ENCODE assay signal across 16 cellular contexts in the genomic region with DNA sequence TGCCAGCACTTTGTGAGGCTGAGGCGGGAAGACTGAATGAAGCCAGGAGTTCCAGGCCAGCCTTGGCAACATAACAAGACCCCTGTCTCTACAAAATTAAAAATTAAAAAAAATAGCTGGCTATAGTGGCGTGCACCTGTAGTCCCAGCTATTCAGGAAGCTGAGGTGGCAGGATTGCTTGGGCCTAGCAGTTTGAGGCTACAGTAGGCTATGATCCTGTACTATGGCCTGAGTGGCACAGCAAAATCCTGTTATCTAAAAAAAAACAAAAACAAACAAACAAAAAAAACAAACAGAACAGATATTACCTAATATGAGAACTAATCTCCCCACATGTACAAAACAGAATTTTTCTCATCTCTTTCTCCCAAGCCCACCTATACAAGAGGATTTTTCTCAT. TPM values are rescaled to one million over a fixed set of nuclear protein-coding genes. Genes with fewer than 3 reads are reported as not detected.
DNase-seq lines count a peak whose midpoint lies in the region; ATAC-seq and TF ChIP-seq lines count a peak whose summit lies in the region.
"Had no signal": no experiment of that assay in that cellular context is flagged by ENCODE, and none has a peak within 500 bp of the region (broad histone marks: within the 10 kb centered on the region; RNA-seq: fewer than 3 reads in every experiment).

No MANE protein-coding gene starts in this region.

- peak overlapping the region; percentile 14 for H3K27ac Mint-ChIP-seq in activated T-cell treated with anti-CD3 and anti-CD28 coated beads, Interleukin-2, amount 50 U/mL, for 24 hours
- H3K27ac Mint-ChIP-seq in CD4-positive, alpha-beta memory T cell: peak overlapping the region; percentile 80 to 94 (median 89)
- H3K27ac Mint-ChIP-seq in activated T-helper 17 cell treated with anti-CD3 and anti-CD28 coated beads, Interleukin-2, amount 50 U/mL, for 72 hours: peak overlapping the region; percentile 34
- H3K27ac Mint-ChIP-seq: HFFc6 had no signal

- peaks cover 2% of the 10 kb centered on the region for H3K79me2 ChIP-seq in parathyroid adenoma

- no peak overlapping the region for H3K4me3 ChIP-seq in CD4-positive, alpha-beta memory T cell (ENCODE audit: low read length in 2 of 2)
- H3K4me3 ChIP-seq in parathyroid adenoma (ENCODE audit: low read depth, low read length) (no peak overlapping the region), upper lobe of right lung (no peak overlapping the region)
- H3K4me3 ChIP-seq: PC-9, SJSA1 had no signal

- DNase-seq in activated T-cell treated with anti-CD3 and anti-CD28 coated beads, Interleukin-2, amount 50 U/mL, for 24 hours: no peak
- no peak for DNase-seq in activated T-cell treated with anti-CD3 and anti-CD28 coated beads for 4 hours
- no peak for DNase-seq in CD4-positive, alpha-beta memory T cell
- no peak for DNase-seq in NCI-H446 (lab: John Stamatoyannopoulos, UW)
- no peak for DNase-seq in upper lobe of right lung
- DNase-seq: C1 segment of cervical spinal cord, HFFc6, NCI-H1436, NCI-H2029 treated with DMSO at 0.1 percent for 48 hours, NCI-H2171 treated with DMSO at 0.1 percent for 48 hours, NCI-H774, PC-9 had no signal

- intact Hi-C loops in CD4-positive, alpha-beta memory T cell (cut with micrococcal nuclease): no loop called here
- intact Hi-C loops in upper lobe of right lung (cut with DNase I): no loop called here

- H3K27me3 Mint-ChIP-seq in activated T-cell treated with anti-CD3 and anti-CD28 coated beads, Interleukin-2, amount 50 U/mL, for 24 hours: no peaks in the 10 kb centered on the region
- H3K27me3 Mint-ChIP-seq in CD4-positive, alpha-beta memory T cell: no peaks in the 10 kb centered on the region
- no peaks in the 10 kb centered on the region for H3K27me3 Mint-ChIP-seq in activated T-helper 17 cell treated with anti-CD3 and anti-CD28 coated beads, Interleukin-2, amount 50 U/mL, for 72 hours

- TF ChIP-seq CTCF in parathyroid adenoma (IDR thresholded peaks at IDR 0.05) (no peak), upper lobe of right lung (IDR thresholded peaks at IDR 0.05) (no peak)

- H3K9me3 ChIP-seq in CD4-positive, alpha-beta memory T cell (ENCODE audit: control insufficient read depth in 1 of 2, low read length in 2 of 2): no peaks in the 10 kb centered on the region
- H3K9me3 ChIP-seq in parathyroid adenoma (ENCODE audit: control insufficient read depth, low read length) (no peaks in the 10 kb centered on the region), upper lobe of right lung (no peaks in the 10 kb centered on the region)
- H3K9me3 ChIP-seq: SJSA1 had no signal

- no peak for ATAC-seq in activated T-helper 17 cell treated with anti-CD3 and anti-CD28 coated beads, Interleukin-2, amount 50 U/mL, for 72 hours (replicated peaks)
- ATAC-seq in HG03565 (IDR thresholded peaks at IDR 0.05; ENCODE audit: unreplicated experiment) (no peak), upper lobe of right lung (no peak)

- H3K36me3 ChIP-seq in CD4-positive, alpha-beta memory T cell (ENCODE audit: insufficient read depth, low read length): no peaks in the 10 kb centered on the region
- H3K36me3 ChIP-seq in parathyroid adenoma (ENCODE audit: control insufficient read depth, insufficient read depth, low read length): no peaks in the 10 kb centered on the region
- no peaks in the 10 kb centered on the region for H3K36me3 ChIP-seq in upper lobe of right lung
- H3K36me3 ChIP-seq: SJSA1 had no signal

- no peaks in the 10 kb centered on the region for H3K9me3 Mint-ChIP-seq in activated T-cell treated with anti-CD3 and anti-CD28 coated beads, Interleukin-2, amount 50 U/mL, for 24 hours
- H3K9me3 Mint-ChIP-seq in CD4-positive, alpha-beta memory T cell: no peaks in the 10 kb centered on the region
- H3K9me3 Mint-ChIP-seq in activated T-helper 17 cell treated with anti-CD3 and anti-CD28 coated beads, Interleukin-2, amount 50 U/mL, for 72 hours: no peaks in the 10 kb centered on the region
- H3K9me3 Mint-ChIP-seq: HFFc6 had no signal

- H2AFZ ChIP-seq in parathyroid adenoma: no peak overlapping the region
- H2AFZ ChIP-seq: PC-9 had no signal

- peaks cover 91% of the 10 kb centered on the region for H3K4me1 ChIP-seq in CD4-positive, alpha-beta memory T cell (ENCODE audit: insufficient read depth, low read length)
- H3K4me1 ChIP-seq in parathyroid adenoma: peaks cover 15% of the 10 kb centered on the region
- peaks cover 3% of the 10 kb centered on the region for H3K4me1 ChIP-seq in upper lobe of right lung
- H3K4me1 ChIP-seq: SJSA1 had no signal

- CTCF ChIA-PET in CD4-positive, alpha-beta memory T cell (lab: Charles Lee; ENCODE audit: partially characterized antibody): interaction anchor here (1.9 to 3.5 kb wide), 2 partner anchors 13 to 16 kb away, joined by 7 to 26 read pairs; a partner anchor contains a TSS

- no peak overlapping the region for H3K9ac ChIP-seq in parathyroid adenoma

- POLR2A ChIA-PET in CD4-positive, alpha-beta memory T cell (lab: Charles Lee; ENCODE audit: partially characterized antibody): interaction anchor here (1.2 to 9.3 kb wide), 3 partner anchors 16 to 46 kb away, joined by 3 to 344 read pairs (median 4); a partner anchor contains a TSS

- peak overlapping the region; percentile 8 for H3K27ac ChIP-seq in CD4-positive, alpha-beta memory T cell (ENCODE audit: low read depth, low read length)
- no peak overlapping the region for H3K27ac ChIP-seq in parathyroid adenoma
- H3K27ac ChIP-seq in upper lobe of right lung: no peak overlapping the region
- H3K27ac ChIP-seq: PC-9, SJSA1 had no signal

- H3K4me3 Mint-ChIP-seq in activated T-cell treated with anti-CD3 and anti-CD28 coated beads, Interleukin-2, amount 50 U/mL, for 24 hours: no peak overlapping the region
- peak overlapping the region in 7 of 8 donors; percentile 7 to 70 (median 60) for H3K4me3 Mint-ChIP-seq in CD4-positive, alpha-beta memory T cell
- H3K4me3 Mint-ChIP-seq in activated T-helper 17 cell treated with anti-CD3 and anti-CD28 coated beads, Interleukin-2, amount 50 U/mL, for 72 hours: peak overlapping the region; percentile 31
- H3K4me3 Mint-ChIP-seq: HFFc6 had no signal

- peak overlapping the region; percentile 11 for H3K4me2 ChIP-seq in parathyroid adenoma (ENCODE audit: low read length)
- H3K4me2 ChIP-seq: PC-9 had no signal

- H3K36me3 Mint-ChIP-seq in activated T-cell treated with anti-CD3 and anti-CD28 coated beads, Interleukin-2, amount 50 U/mL, for 24 hours (ENCODE audit: low read depth): peaks cover 2% of the 10 kb centered on the region
- peaks cover 11 to 21% of the 10 kb centered on the region in 2 donors for H3K36me3 Mint-ChIP-seq in CD4-positive, alpha-beta memory T cell
- peaks cover 6% of the 10 kb centered on the region for H3K36me3 Mint-ChIP-seq in activated T-helper 17 cell treated with anti-CD3 and anti-CD28 coated beads, Interleukin-2, amount 50 U/mL, for 72 hours (ENCODE audit: low read depth)

- H3K4me1 Mint-ChIP-seq in activated T-cell treated with anti-CD3 and anti-CD28 coated beads, Interleukin-2, amount 50 U/mL, for 24 hours (ENCODE audit: low read depth): peaks cover 84% of the 10 kb centered on the region
- H3K4me1 Mint-ChIP-seq in CD4-positive, alpha-beta memory T cell: peaks cover 51 to 93% (median 69%) of the 10 kb centered on the region in 4 donors
- H3K4me1 Mint-ChIP-seq in activated T-helper 17 cell treated with anti-CD3 and anti-CD28 coated beads, Interleukin-2, amount 50 U/mL, for 72 hours: peaks cover 53% of the 10 kb centered on the region

- no peaks in the 10 kb centered on the region for H3K27me3 ChIP-seq in CD4-positive, alpha-beta memory T cell (ENCODE audit: insufficient read depth, low read length)
- no peaks in the 10 kb centered on the region for H3K27me3 ChIP-seq in parathyroid adenoma (ENCODE audit: control insufficient read depth, insufficient read depth, low read length)
- H3K27me3 ChIP-seq in upper lobe of right lung: no peaks in the 10 kb centered on the region
- H3K27me3 ChIP-seq: SJSA1 had no signal

RNA-seq across cellular contexts. Expression of a gene that starts 15.7 kb away (rescaled TPM):
- total RNA-seq in CD4-positive, alpha-beta memory T cell: 10 to 100 TPM; 47.3 to 50.6 TPM
- polyA plus RNA-seq in CD4-positive, alpha-beta memory T cell: 10 to 100 TPM; 32.3 to 37.1 TPM
- 10 to 100 TPM; 13.8 to 16.9 TPM for total RNA-seq in activated T-helper 17 cell treated with anti-CD3 and anti-CD28 coated beads, Interleukin-2, amount 50 U/mL, for 72 hours
- total RNA-seq in upper lobe of right lung: 23.4 TPM

RNA-seq across cellular contexts. Expression of a gene that starts 15.9 kb away (rescaled TPM):
- total RNA-seq in CD4-positive, alpha-beta memory T cell: 100 to 1,000 TPM; 183 to 184 TPM
- 100 to 1,000 TPM; 217 to 250 TPM for polyA plus RNA-seq in CD4-positive, alpha-beta memory T cell
- 10 to 100 TPM; 68.5 to 93.0 TPM for total RNA-seq in activated T-helper 17 cell treated with anti-CD3 and anti-CD28 coated beads, Interleukin-2, amount 50 U/mL, for 72 hours
- 160 TPM for total RNA-seq in upper lobe of right lung

Comparison
In these comparisons a context has a peak if more than half of its experiments do, and no peak if none do; other contexts are left out.
1. H3K27ac Mint-ChIP-seq: peak in every context shown above with its lines; median percentile 89 in CD4-positive, alpha-beta memory T cell; 34 in activated T-helper 17 cell treated with anti-CD3 and anti-CD28 coated beads, Interleukin-2, amount 50 U/mL, for 72 hours; 14 in activated T-cell treated with anti-CD3 and anti-CD28 coated beads, Interleukin-2, amount 50 U/mL, for 24 hours.